ENCODE assay signal across 22 cellular contexts in the genomic region with DNA sequence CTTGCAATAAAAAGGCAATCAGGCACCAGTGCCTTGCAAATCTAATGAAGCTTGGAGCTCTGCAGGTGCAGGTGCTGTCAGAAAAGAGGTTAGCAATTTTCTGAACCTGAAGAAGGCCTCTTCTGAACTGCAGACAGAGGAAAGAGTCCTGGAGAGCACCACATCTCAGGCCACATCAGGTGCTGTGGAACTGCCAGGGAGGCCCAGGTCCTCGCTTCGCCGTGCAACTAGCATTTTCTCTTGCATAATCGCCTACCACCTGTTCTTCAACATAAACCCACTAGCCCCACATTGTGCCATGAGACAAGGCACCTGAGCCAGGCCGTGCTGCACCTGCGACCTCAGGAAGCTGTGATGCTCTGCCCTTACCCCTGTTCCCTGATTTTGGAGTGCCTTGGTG.
DNase-seq lines count a peak whose midpoint lies in the region; ATAC-seq, FAIRE-seq and TF ChIP-seq lines count a peak whose summit lies in the region.
"Had no signal": no experiment of that assay in that cellular context is flagged by ENCODE, and none has a peak within 500 bp of the region (broad histone marks: within the 10 kb centered on the region; RNA-seq: fewer than 3 reads in every experiment).

No MANE protein-coding gene starts in this region.

- peaks cover 14% of the 10 kb centered on the region for H3K36me3 Mint-ChIP-seq in activated naive CD8-positive, alpha-beta T cell treated with anti-CD3 and anti-CD28 coated beads, Interleukin-2, amount 10 ng/mL, durations not matched to agents 7 days and 5 days
- peaks cover 50% of the 10 kb centered on the region for H3K36me3 Mint-ChIP-seq in activated naive CD8-positive, alpha-beta T cell treated with anti-CD3 and anti-CD28 coated beads, Interleukin-2, amount 50 U/mL, for 24 hours (ENCODE audit: low read depth)

- peaks cover 16% of the 10 kb centered on the region for H3K4me1 ChIP-seq in HEK293 (ENCODE audit: control insufficient read depth, insufficient read depth, low read length)
- H3K4me1 ChIP-seq in H1 (replicated peaks in 1 of 4; ENCODE audit: control insufficient read depth in 3 of 4, insufficient read depth in 4 of 4, low read length in 3 of 4), result peaks cover 0 to 17% (median 8%) of the 10 kb centered on the region in 4 experiments
- peaks cover 61 to 68% of the 10 kb centered on the region in 2 donors for H3K4me1 ChIP-seq in gastrocnemius medialis

- no peak overlapping the region for H3K4me2 ChIP-seq in H1 (ENCODE audit: insufficient read depth in 1 of 2, low read depth in 2 of 2, low read length in 2 of 2)
- H3K4me2 ChIP-seq: PC-9 had no signal

- peak overlapping the region; percentile 5 for H3K27ac Mint-ChIP-seq in activated naive CD8-positive, alpha-beta T cell treated with anti-CD3 and anti-CD28 coated beads, Interleukin-2, amount 10 ng/mL, durations not matched to agents 7 days and 5 days
- H3K27ac Mint-ChIP-seq in activated naive CD8-positive, alpha-beta T cell treated with anti-CD3 and anti-CD28 coated beads, Interleukin-2, amount 50 U/mL, for 24 hours, result no peak overlapping the region
- H3K27ac Mint-ChIP-seq: T-helper 2 cell treated with Interferon-gamma antibody and Interleukin-4, amounts not matched to agents 5 μg/mL and 100 μg/mL, for 36 hours had no signal

- no peak overlapping the region for H2AK5ac ChIP-seq in H1 (ENCODE audit: low read depth, low read length)

- in situ Hi-C loops in gastrocnemius medialis (cut with MboI; ENCODE audit: low sequenced_read_pairs in 4 of 4), result loop anchor here in 2 of 4 donors (25.0 kb wide), 3 partner anchors 213 to 1263 kb away; no protein-coding TSS in a partner anchor

- no peak overlapping the region for H3K14ac ChIP-seq in H1 (ENCODE audit: insufficient read length)

- TF ChIP-seq EP300 in H1 (IDR thresholded peaks at IDR 0.05; ENCODE audit: borderline replicate concordance in 1 of 2, low read depth in 2 of 2, low read length in 2 of 2), result no peak

- peaks cover 2% of the 10 kb centered on the region; the same call in 1 of the 2 replicates for H3K23me2 ChIP-seq in H1 (ENCODE audit: low read depth, low read length)

- no peak overlapping the region for H2BK15ac ChIP-seq in H1 (ENCODE audit: low read length)

- no peak overlapping the region for H2BK120ac ChIP-seq in H1 (replicated peaks; ENCODE audit: low read depth, low read length)

- TF ChIP-seq CTCF in HEK293 (tag by site-specific recombination; IDR thresholded peaks at IDR 0.05) (no peak), H1 (IDR thresholded peaks at IDR 0.05; ENCODE audit: control extremely low read depth in 1 of 3, insufficient read depth in 1 of 3, low read depth in 1 of 3, low read length in 3 of 3) (no peak), gastrocnemius medialis (IDR thresholded peaks at IDR 0.05 in 4 of 5, conservative IDR thresholded peaks at IDR 0.05 in 1 of 5) (no peak)

- ATAC-seq in activated naive CD8-positive, alpha-beta T cell treated with anti-CD3 and anti-CD28 coated beads, Interleukin-2, amount 10 ng/mL, durations not matched to agents 7 days and 5 days (ENCODE audit: low read depth), result no peak
- no peak for ATAC-seq in activated naive CD8-positive, alpha-beta T cell treated with anti-CD3 and anti-CD28 coated beads, Interleukin-2, amount 50 U/mL, for 24 hours
- ATAC-seq in gastrocnemius medialis (peak in 1 of 2 donors; percentile 23), GM21737 (IDR thresholded peaks at IDR 0.05; ENCODE audit: unreplicated experiment) (no peak), HG02759 (IDR thresholded peaks at IDR 0.05; ENCODE audit: unreplicated experiment) (no peak)
- ATAC-seq: activated CD4-positive, CD25-positive, alpha-beta regulatory T cell treated with anti-CD3 and anti-CD28 coated beads, Interleukin-2, amount 50 U/mL, for 24 hours; body of pancreas; left colon had no signal

- no peak overlapping the region for H3K56ac ChIP-seq in H1 (replicated peaks; ENCODE audit: insufficient read length, low read depth, low read length)

- no peak overlapping the region for H3K9ac ChIP-seq in H1 (replicated peaks in 1 of 4; ENCODE audit: extremely low read depth in 1 of 4, low read depth in 3 of 4, low read length in 3 of 4)

- H3K4me3 Mint-ChIP-seq in activated naive CD8-positive, alpha-beta T cell treated with anti-CD3 and anti-CD28 coated beads, Interleukin-2, amount 10 ng/mL, durations not matched to agents 7 days and 5 days, result no peak overlapping the region
- H3K4me3 Mint-ChIP-seq in activated naive CD8-positive, alpha-beta T cell treated with anti-CD3 and anti-CD28 coated beads, Interleukin-2, amount 50 U/mL, for 24 hours, result no peak overlapping the region
- H3K4me3 Mint-ChIP-seq: T-helper 2 cell treated with Interferon-gamma antibody and Interleukin-4, amounts not matched to agents 5 μg/mL and 100 μg/mL, for 36 hours had no signal

- CTCF ChIA-PET in HEK293 (lab: Yijun Ruan, JAX) (interaction anchor here (0.6 to 5.4 kb wide), 6 partner anchors 10 to 1440 kb away, joined by 3 to 21 read pairs (median 4); no protein-coding TSS in a partner anchor), H1 (lab: Charles Lee; ENCODE audit: partially characterized antibody) (interaction anchor here (0.7 to 2.5 kb wide), 8 partner anchors 12 to 187 kb away, joined by 3 to 17 read pairs (median 3); no protein-coding TSS in a partner anchor)

- DNase-seq in activated naive CD8-positive, alpha-beta T cell treated with anti-CD3 and anti-CD28 coated beads, Interleukin-2, amount 10 ng/mL, durations not matched to agents 7 days and 5 days, result no peak
- no peak for DNase-seq in activated naive CD8-positive, alpha-beta T cell treated with anti-CD3 and anti-CD28 coated beads, Interleukin-2, amount 50 U/mL, for 24 hours
- no peak for DNase-seq in H1 (ENCODE audit: low read depth in 1 of 2, low spot score in 2 of 2)
- peak in 1 of 2 donors; percentile 48 for DNase-seq in gastrocnemius medialis
- no peak for DNase-seq in NCI-H345 (lab: John Stamatoyannopoulos, UW)
- DNase-seq: activated CD8-positive, alpha-beta memory T cell treated with anti-CD3 and anti-CD28 coated beads, Interleukin-2, amount 50 U/mL, for 4 hours; body of pancreas; Calu3; cortex of kidney; HCEC 1CT; KBM-7; left colon; MV-4-11; NCI-H748 treated with DMSO at 0.1 percent for 48 hours; ovary; PC-9; stimulated activated CD4-positive, alpha-beta T cell treated with anti-CD3 and anti-CD28 coated beads, Interleukin-1b, Interleukin-23, amount 100 ng/mL, for 48 hours had no signal

- peaks cover 0 to 25% of the 10 kb centered on the region in 2 experiments; a peak in 1 of 3 replicates for H3K36me3 ChIP-seq in HEK293 (ENCODE audit: control insufficient read depth in 2 of 2, insufficient read depth in 1 of 2, low read length in 2 of 2)
- peaks cover 9 to 52% (median 20%) of the 10 kb centered on the region in 4 experiments for H3K36me3 ChIP-seq in H1 (ENCODE audit: control insufficient read depth in 2 of 4, insufficient read depth in 4 of 4, low read length in 3 of 4)
- no peaks in the 10 kb centered on the region for H3K36me3 ChIP-seq in gastrocnemius medialis
- H3K36me3 ChIP-seq: ovary had no signal

- no peak overlapping the region for H2AFZ ChIP-seq in H1 (ENCODE audit: low read length)
- H2AFZ ChIP-seq: PC-9 had no signal

- H3K4me3 ChIP-seq in HEK293 (ENCODE audit: low read depth, low read length), result no peak overlapping the region
- no peak overlapping the region for H3K4me3 ChIP-seq in H1 (ENCODE audit: extremely low read depth in 1 of 4, insufficient read depth in 2 of 4, low read depth in 3 of 4, low read length in 4 of 4)
- no peak overlapping the region for H3K4me3 ChIP-seq in gastrocnemius medialis
- H3K4me3 ChIP-seq: body of pancreas, ovary, PC-9 had no signal

- H4K5ac ChIP-seq in H1 (ENCODE audit: insufficient read length, low read depth, low read length), result no peak overlapping the region

- H3K4me1 Mint-ChIP-seq in activated naive CD8-positive, alpha-beta T cell treated with anti-CD3 and anti-CD28 coated beads, Interleukin-2, amount 10 ng/mL, durations not matched to agents 7 days and 5 days, result peaks cover 12% of the 10 kb centered on the region
- H3K4me1 Mint-ChIP-seq in activated naive CD8-positive, alpha-beta T cell treated with anti-CD3 and anti-CD28 coated beads, Interleukin-2, amount 50 U/mL, for 24 hours, result peaks cover 24% of the 10 kb centered on the region

- POLR2A ChIA-PET in activated naive CD8-positive, alpha-beta T cell treated with anti-CD3 and anti-CD28 coated beads, Interleukin-2, amount 10 ng/mL, durations not matched to agents 7 days and 5 days (lab: Charles Lee), result no interaction called here
- POLR2A ChIA-PET in HEK293 (lab: Yijun Ruan, JAX), result no interaction called here
- POLR2A ChIA-PET in H1 (lab: Charles Lee; ENCODE audit: partially characterized antibody), result interaction anchor here (0.6 kb wide), 1 partner anchor 1788 kb away, joined by 4 read pairs; no protein-coding TSS in a partner anchor

- H3K9me3 Mint-ChIP-seq in activated naive CD8-positive, alpha-beta T cell treated with anti-CD3 and anti-CD28 coated beads, Interleukin-2, amount 10 ng/mL, durations not matched to agents 7 days and 5 days, result no peaks in the 10 kb centered on the region
- H3K9me3 Mint-ChIP-seq in activated naive CD8-positive, alpha-beta T cell treated with anti-CD3 and anti-CD28 coated beads, Interleukin-2, amount 50 U/mL, for 24 hours, result no peaks in the 10 kb centered on the region
- H3K9me3 Mint-ChIP-seq: T-helper 2 cell treated with Interferon-gamma antibody and Interleukin-4, amounts not matched to agents 5 μg/mL and 100 μg/mL, for 36 hours had no signal

- no peak overlapping the region for H2BK20ac ChIP-seq in H1 (ENCODE audit: low read length)

- H3K18ac ChIP-seq in H1 (ENCODE audit: extremely low read depth, low read length), result no peak overlapping the region

- no peak overlapping the region for H2BK12ac ChIP-seq in H1 (ENCODE audit: low read depth, low read length)

- intact Hi-C loops in gastrocnemius medialis (cut with DNase I; ENCODE audit: low total_unique reads), result loop anchor here (5.0 kb wide), 1 partner anchor 228 kb away; the partner anchor contains the start of gene JARID2

- H3K27ac ChIP-seq in HEK293 (ENCODE audit: extremely low read depth, low read depth, low read length), result no peak overlapping the region
- no peak overlapping the region for H3K27ac ChIP-seq in H1 (ENCODE audit: low read depth, low read length)
- peak overlapping the region; percentile 71 to 87 (median 83) for H3K27ac ChIP-seq in gastrocnemius medialis
- H3K27ac ChIP-seq: body of pancreas, ovary, PC-9 had no signal

- no peak overlapping the region for H2BK5ac ChIP-seq in H1 (ENCODE audit: low read depth, low read length)

- no peak overlapping the region for H4K8ac ChIP-seq in H1 (ENCODE audit: extremely low read depth, insufficient read depth, low read length)

- H3K27me3 Mint-ChIP-seq in activated naive CD8-positive, alpha-beta T cell treated with anti-CD3 and anti-CD28 coated beads, Interleukin-2, amount 10 ng/mL, durations not matched to agents 7 days and 5 days, result no peaks in the 10 kb centered on the region
- no peaks in the 10 kb centered on the region for H3K27me3 Mint-ChIP-seq in activated naive CD8-positive, alpha-beta T cell treated with anti-CD3 and anti-CD28 coated beads, Interleukin-2, amount 50 U/mL, for 24 hours

- no peak for TF ChIP-seq RAD21 in H1 (IDR thresholded peaks at IDR 0.05 in 1 of 2, conservative IDR thresholded peaks at IDR 0.05 in 1 of 2; ENCODE audit: low read depth in 2 of 2, low read length in 2 of 2)

- H3K27me3 ChIP-seq in H1 (replicated peaks in 1 of 4; ENCODE audit: control insufficient read depth in 3 of 4, extremely low read depth in 1 of 4, insufficient read depth in 3 of 4, low read length in 3 of 4), result no peaks in the 10 kb centered on the region
- no peaks in the 10 kb centered on the region for H3K27me3 ChIP-seq in gastrocnemius medialis
- H3K27me3 ChIP-seq: body of pancreas, ovary had no signal

- H3K79me1 ChIP-seq in H1 (ENCODE audit: low read depth, low read length), result peaks cover 21% of the 10 kb centered on the region

- H4K91ac ChIP-seq in H1 (replicated peaks; ENCODE audit: insufficient read length, low read length), result no peak overlapping the region

- peaks cover 37 to 44% of the 10 kb centered on the region in 2 experiments for H4K20me1 ChIP-seq in H1 (replicated peaks in 1 of 2; ENCODE audit: control insufficient read depth in 1 of 2, insufficient read depth in 2 of 2, low read length in 2 of 2)

- TF ChIP-seq POLR2A in H1 (IDR thresholded peaks at IDR 0.05; ENCODE audit: control extremely low read depth in 1 of 2, low read depth in 2 of 2, low read length in 2 of 2) (peak in 1 of 2 experiments; percentile 10; a peak in 1 of 3 replicates), gastrocnemius medialis (IDR thresholded peaks at IDR 0.05) (no peak)

- peaks cover 22 to 100% of the 10 kb centered on the region in 2 experiments; a peak in 3 of 4 replicates for H3K79me2 ChIP-seq in H1 (ENCODE audit: control insufficient read depth in 1 of 2, insufficient read depth in 2 of 2, low read length in 2 of 2)

- no peak overlapping the region for H3K23ac ChIP-seq in H1 (ENCODE audit: insufficient read length)

- no peak for FAIRE-seq in H1 (lab: Jason Lieb, UNC)

- H3K9me3 ChIP-seq in HEK293 (ENCODE audit: control insufficient read depth, insufficient read depth, low read depth, low read length) (no peaks in the 10 kb centered on the region), H1 (ENCODE audit: insufficient read depth in 2 of 2, low read depth in 1 of 2, low read length in 1 of 2) (no peaks in the 10 kb centered on the region), gastrocnemius medialis (no peaks in the 10 kb centered on the region)
- H3K9me3 ChIP-seq: body of pancreas, ovary had no signal

- H3K4ac ChIP-seq in H1 (replicated peaks; ENCODE audit: insufficient read length, low read depth, low read length), result no peak overlapping the region

- WGBS in H1 (ENCODE audit: extremely low coverage in 1 of 2, insufficient coverage in 1 of 2, insufficient read length in 1 of 2, insufficient replicate concordance in 2 of 2, low coverage in 1 of 2, low lambda C conversion rate in 2 of 2, missing lambda C conversion rate in 1 of 2), 2 experiments, result 94% methylated on average over 6 of the region's 6 CpGs; no CpG with 5 or more reads in 1 of the 2 experiments

Comparison
In these comparisons a context has a peak if more than half of its experiments do, and no peak if none do; other contexts are left out.
1. H3K27ac ChIP-seq: peak in gastrocnemius medialis (4 of 4); none in HEK293 (single experiment) and H1 (single experiment).